In the genomic region with DNA sequence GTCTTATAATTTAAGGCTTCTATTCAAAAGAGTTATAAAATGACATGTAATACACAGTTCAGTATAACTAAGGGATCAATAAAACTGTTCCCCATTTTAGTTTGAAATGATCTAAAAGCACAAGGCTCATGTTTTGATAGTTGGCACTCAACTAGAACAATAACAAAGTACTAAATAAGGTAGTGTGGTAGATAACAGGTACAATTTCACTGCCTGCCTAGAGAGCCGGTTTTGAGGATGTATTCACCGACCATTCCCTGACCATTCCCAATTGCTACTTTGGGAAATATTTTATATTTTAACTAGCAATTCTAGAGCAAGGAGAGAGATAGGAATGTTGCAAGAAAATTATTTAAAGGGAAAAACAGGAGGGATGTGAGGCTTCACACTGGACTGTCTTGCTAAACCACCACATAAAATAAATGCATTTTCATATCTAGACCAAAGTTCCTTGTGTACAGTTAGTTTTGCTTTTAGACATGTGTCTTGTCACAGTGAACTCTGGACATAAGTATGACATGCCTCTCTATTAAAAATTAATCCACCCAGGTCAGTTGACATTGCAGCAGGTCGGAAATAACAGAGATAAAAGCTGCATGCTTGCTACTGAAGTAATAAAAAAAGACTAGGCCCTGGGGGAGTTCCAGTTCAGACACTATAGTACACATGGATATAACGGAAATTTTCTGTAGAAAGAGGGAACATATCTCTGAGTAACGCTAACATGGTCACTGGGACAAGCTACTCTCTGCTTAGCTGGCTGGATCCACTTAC, we compare ENCODE assay signal across 23 cellular contexts. TPM values are rescaled to one million over a fixed set of nuclear protein-coding genes. Genes with fewer than 3 reads are reported as not detected.
A peak's percentile ranks its signal among the peaks of the same experiment; 100 is the strongest.
DNase-seq lines count a peak whose midpoint lies in the region; ATAC-seq and TF ChIP-seq lines count a peak whose summit lies in the region.
"Had no signal": no experiment of that assay in that cellular context is flagged by ENCODE, and none has a peak within 500 bp of the region (broad histone marks: within the 10 kb centered on the region; RNA-seq: fewer than 3 reads in every experiment).

No MANE protein-coding gene starts in this region.

- no peak overlapping the region for H3K9ac ChIP-seq in OCI-LY3 (ENCODE audit: low read length)
- H3K9ac ChIP-seq: KMS-11 had no signal

- H4K20me1 ChIP-seq in OCI-LY3 (ENCODE audit: insufficient read depth, low read length) = peaks cover 4% of the 10 kb centered on the region; the same call in 1 of the 2 replicates

- ATAC-seq in GM21423 (IDR thresholded peaks at IDR 0.05; ENCODE audit: unreplicated experiment) (peak; percentile 48), left colon (peak; percentile 74)

- H3K4me1 ChIP-seq in OCI-LY3 (ENCODE audit: low read length) = peaks cover 28% of the 10 kb centered on the region

- H3K4me3 ChIP-seq in OCI-LY3 (ENCODE audit: low read length) = no peak overlapping the region
- H3K4me3 ChIP-seq: lung, testis, vagina had no signal

- no peak for DNase-seq in left colon
- peak; percentile 33 for DNase-seq in renal cortical epithelial cell (ENCODE audit: low read depth)
- DNase-seq in DMS53 (lab: John Stamatoyannopoulos, UW) = no peak
- no peak for DNase-seq in dermis blood vessel endothelial cell
- DNase-seq in Ammon's horn (ENCODE audit: low spot score) = no peak
- no peak for DNase-seq in occipital lobe (lab: John Stamatoyannopoulos, UW)
- DNase-seq: activated CD4-positive, alpha-beta T cell treated with anti-CD3 and anti-CD28 coated beads for 48 hours; activated gamma-delta T cell; activated naive CD8-positive, alpha-beta T cell treated with anti-CD3 and anti-CD28 coated beads, Interleukin-2, amount 10 ng/mL, durations not matched to agents 7 days and 5 days; activated T-cell treated with anti-CD3 and anti-CD28 coated beads, Interleukin-2, amount 50 U/mL, for 24 hours; cerebellar nuclear complex; EL; H7; NCI-H1436 treated with DMSO at 0.1 percent for 48 hours; NCI-H2107; posterior cingulate gyrus; stimulated activated naive CD4-positive, alpha-beta T cell; testis had no signal

- 0 out of 2 replicates have a peak, but pooled peaks cover 6% of the 10 kb centered on the region for H3K27me3 ChIP-seq in OCI-LY3 (ENCODE audit: low read depth, low read length)
- H3K27me3 ChIP-seq: testis, vagina had no signal

- no peak overlapping the region for H3K27ac ChIP-seq in OCI-LY3 (ENCODE audit: low read length)
- H3K27ac ChIP-seq: KMS-11, testis, vagina had no signal

- intact Hi-C loops in left colon (cut with DNase I, micrococcal nuclease) = no loop called here

- no peaks in the 10 kb centered on the region for H3K9me3 ChIP-seq in OCI-LY3 (ENCODE audit: insufficient read depth, low read length)
- H3K9me3 ChIP-seq: testis, vagina had no signal

- H3K36me3 ChIP-seq in OCI-LY3 (replicated peaks; ENCODE audit: low read depth, low read length) = peaks cover 11% of the 10 kb centered on the region

- no peak overlapping the region for H2AFZ ChIP-seq in OCI-LY3 (ENCODE audit: low read depth, low read length)

- peak overlapping the region; percentile 50 for H3K4me2 ChIP-seq in OCI-LY3 (ENCODE audit: low read length)
- H3K4me2 ChIP-seq: KMS-11 had no signal

- TF ChIP-seq CTCF in OCI-LY3 (IDR thresholded peaks at IDR 0.05; ENCODE audit: low read depth, low read length) = no peak

- no peaks in the 10 kb centered on the region for H3K79me2 ChIP-seq in OCI-LY3 (ENCODE audit: low read length)

RNA-seq across cellular contexts. Expression of gene NAP1L5, which starts 56.2 kb away (rescaled TPM):
- total RNA-seq in left colon (1 to 10 TPM; 1.2 to 1.4 TPM), renal cortical epithelial cell (2.6 and 8.1 TPM in 2 replicates), dermis blood vessel endothelial cell (2.7 and 5.6 TPM in 2 replicates), occipital lobe (36.2 TPM)
